9 cellular contexts compared by ENCODE assay signal in the genomic region with DNA sequence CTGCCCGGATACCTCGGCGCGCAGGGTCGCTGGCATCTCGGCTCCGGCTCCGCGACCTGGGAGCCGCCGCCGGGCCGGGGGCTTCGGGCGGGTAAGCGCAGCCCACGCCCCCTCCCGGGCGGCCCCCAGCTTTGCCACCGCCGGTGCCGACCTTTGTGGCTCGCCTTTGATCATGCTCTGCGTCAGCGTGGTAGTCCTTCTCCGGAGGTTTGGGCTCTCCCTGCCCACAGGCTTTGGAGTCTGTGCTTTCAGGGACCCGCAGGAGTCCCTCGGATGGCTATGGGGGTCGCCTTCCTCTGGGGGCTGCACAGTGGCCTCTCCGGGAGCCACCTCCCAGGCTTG. TPM values are rescaled to one million over a fixed set of nuclear protein-coding genes. Genes with fewer than 3 reads are reported as not detected.
DNase-seq lines count a peak whose midpoint lies in the region; ATAC-seq and TF ChIP-seq lines count a peak whose summit lies in the region.
"Had no signal": no experiment of that assay in that cellular context is flagged by ENCODE, and none has a peak within 500 bp of the region (broad histone marks: within the 10 kb centered on the region; RNA-seq: fewer than 3 reads in every experiment).

No MANE protein-coding gene starts in this region.

- H3K27ac ChIP-seq in HUES48 (ENCODE audit: low read depth, low read length) (no peak overlapping the region), colonic mucosa (no peak overlapping the region)

- H3K4me1 ChIP-seq in HUES48 (ENCODE audit: control insufficient read depth, insufficient read depth, low read length) (peaks cover 15% of the 10 kb centered on the region), colonic mucosa (peaks cover 9% of the 10 kb centered on the region), neuron (ENCODE audit: insufficient read depth, low read length) (peaks cover 4% of the 10 kb centered on the region)

- peaks cover 49% of the 10 kb centered on the region for H3K27me3 ChIP-seq in HUES48 (ENCODE audit: control insufficient read depth, insufficient read depth, low read length)
- H3K27me3 ChIP-seq in colonic mucosa: no peaks in the 10 kb centered on the region
- H3K27me3 ChIP-seq in neuron (ENCODE audit: insufficient read depth, low read length): peaks cover 5% of the 10 kb centered on the region

- H3K36me3 ChIP-seq in HUES48 (ENCODE audit: control insufficient read depth, insufficient read depth, low read length) (peaks cover 13% of the 10 kb centered on the region), colonic mucosa (no peaks in the 10 kb centered on the region), neuron (ENCODE audit: insufficient read depth, low read length) (peaks cover 15% of the 10 kb centered on the region)

- DNase-seq in colonic mucosa (no peak), globus pallidus (ENCODE audit: low spot score) (no peak), AG08396 (ENCODE audit: low spot score) (no peak), cerebellar nuclear complex (lab: John Stamatoyannopoulos, UW) (no peak)

- H3K9me3 ChIP-seq in HUES48 (ENCODE audit: control insufficient read depth, insufficient read depth, low read length) (no peaks in the 10 kb centered on the region), colonic mucosa (no peaks in the 10 kb centered on the region), neuron (ENCODE audit: low read length) (no peaks in the 10 kb centered on the region)

- TF ChIP-seq CTCF in colonic mucosa (IDR thresholded peaks at IDR 0.05): no peak

- H2AFZ ChIP-seq in neuron (ENCODE audit: low read depth, low read length): peak overlapping the region; percentile 58

- H3K9ac ChIP-seq in HUES48 (ENCODE audit: low read depth, low read length) (peak overlapping the region; percentile 21; the same call in 1 of the 2 replicates), colonic mucosa (ENCODE audit: low read depth in 2 of 2, low read length in 2 of 2) (peak overlapping the region; percentile 14 to 78)

- ATAC-seq in GM18511 (IDR thresholded peaks at IDR 0.05; ENCODE audit: unreplicated experiment) (peak; percentile 17), GM18870 (IDR thresholded peaks at IDR 0.05; ENCODE audit: unreplicated experiment) (no peak)

- H3K4me3 ChIP-seq in HUES48 (ENCODE audit: low read depth, low read length): peak overlapping the region; percentile 68
- H3K4me3 ChIP-seq in colonic mucosa: peak overlapping the region; percentile 56
- peak overlapping the region; percentile 38 for H3K4me3 ChIP-seq in neuron (ENCODE audit: low read length)

- intact Hi-C loops in colonic mucosa (cut with DNase I): no loop called here

RNA-seq across cellular contexts. Expression of a gene that starts 7.3 kb away (rescaled TPM):
- total RNA-seq in colonic mucosa: 100 to 1,000 TPM in 1 of 2 donors, 10 to 100 TPM in 1; 94.4 to 105 TPM

RNA-seq across cellular contexts. Expression of a gene that starts 39.7 kb away (rescaled TPM):
- total RNA-seq in colonic mucosa: 10 to 100 TPM in 1 of 2 donors, 1 to 10 TPM in 1; 4.5 to 88.6 TPM

RNA-seq across cellular contexts. Expression of a gene that starts 40.6 kb away (rescaled TPM):
- 1 to 10 TPM in 1 of 2 donors, under 1 TPM in 1; 0.64 to 1.1 TPM for total RNA-seq in colonic mucosa
- total RNA-seq: LHCN-M2 had no signal
